10 cellular contexts compared by ENCODE assay signal in genomic region chr15:74245342-74245931, GRCh38. TPM values are rescaled to one million over a fixed set of nuclear protein-coding genes. Genes with fewer than 3 reads are reported as not detected.
DNase-seq lines count a peak whose midpoint lies in the region; ATAC-seq and TF ChIP-seq lines count a peak whose summit lies in the region.
"Had no signal": no experiment of that assay in that cellular context is flagged by ENCODE, and none has a peak within 500 bp of the region (broad histone marks: within the 10 kb centered on the region; RNA-seq: fewer than 3 reads in every experiment).

No MANE protein-coding gene starts in this region.

- BruUV-seq in MCF 10A (replicated peaks; lab: Mats Ljungman, UMichigan) = no TSS peak

- in situ Hi-C loops in T47D (cut with HindIII; ENCODE audit: low pct_unique_long_range_greater_than_20kb, low sequenced_read_pairs) = no loop called here

- 4 to 14% (median 7%) methylated on average over 15 to 36 of the region's 36 CpGs for WGBS in stomach, 5 donors

- no peak overlapping the region for H3K4me3 Mint-ChIP-seq in MCF 10A (ENCODE audit: unreplicated experiment)

- POLR2A ChIA-PET in MCF 10A (lab: Yijun Ruan, JAX) = interaction anchor here (0.5 kb wide), 1 partner anchor 1645 kb away, joined by 3 read pairs; no protein-coding TSS in a partner anchor

- DNase-seq in T47D (ENCODE audit: low read depth in 1 of 2, low spot score in 1 of 2) (peak; percentile 61 to 63), MCF 10A (ENCODE audit: unreplicated experiment) (no peak), NCI-H748 (lab: John Stamatoyannopoulos, UW; ENCODE audit: unreplicated experiment) (peak; percentile 89), head of caudate nucleus (peak; percentile 43 to 92 (median 78)), stomach (no peak)
- DNase-seq in effector CD8-positive, alpha-beta T cell (lab: John Stamatoyannopoulos, UW) = no peak

- ATAC-seq in GM18517 (IDR thresholded peaks at IDR 0.05; ENCODE audit: unreplicated experiment) = no peak
- ATAC-seq in GM21526 (IDR thresholded peaks at IDR 0.05; ENCODE audit: low FRiP score, unreplicated experiment) = no peak

- no peak overlapping the region for H3K27ac ChIP-seq in stomach
- H3K27ac ChIP-seq: C4-2B had no signal

- H3K36me3 ChIP-seq in stomach = no peaks in the 10 kb centered on the region

- no peaks in the 10 kb centered on the region for H3K36me3 Mint-ChIP-seq in MCF 10A (ENCODE audit: insufficient read depth, unreplicated experiment)

- intact Hi-C loops in MCF 10A (cut with micrococcal nuclease) = no loop called here
- intact Hi-C loops in head of caudate nucleus (cut with DNase I) = no loop called here
- intact Hi-C loops in stomach (cut with DNase I; ENCODE audit: low total_unique reads) = no loop called here

- no peak overlapping the region for H3K27ac Mint-ChIP-seq in MCF 10A (ENCODE audit: low read depth, unreplicated experiment)

- H3K27me3 ChIP-seq in stomach = peaks cover 0 to 30% (median 5%) of the 10 kb centered on the region in 3 donors

- TF ChIP-seq EP300 in stomach (IDR thresholded peaks at IDR 0.05) = no peak

- H3K9me3 ChIP-seq in stomach = no peaks in the 10 kb centered on the region

- H3K27me3 Mint-ChIP-seq in MCF 10A (ENCODE audit: insufficient read depth, unreplicated experiment) = peaks cover 10% of the 10 kb centered on the region

- TF ChIP-seq CTCF in MCF 10A (IDR thresholded peaks at IDR 0.05; ENCODE audit: unreplicated experiment) (no peak), stomach (IDR thresholded peaks at IDR 0.05) (no peak)

- peak overlapping the region; percentile 1 to 11 (median 2) for H3K4me3 ChIP-seq in stomach

- peaks cover 16% of the 10 kb centered on the region for H3K4me1 Mint-ChIP-seq in MCF 10A (ENCODE audit: insufficient read depth, unreplicated experiment)

- no peaks in the 10 kb centered on the region for H3K9me3 Mint-ChIP-seq in MCF 10A (ENCODE audit: unreplicated experiment)

- CTCF ChIA-PET in MCF 10A (lab: Yijun Ruan, JAX) = no interaction called here

- TF ChIP-seq POLR2A in stomach (IDR thresholded peaks at IDR 0.05) = no peak

- H3K4me1 ChIP-seq in stomach = peaks cover 28 to 41% (median 33%) of the 10 kb centered on the region in 4 donors

RNA-seq across cellular contexts. Expression of gene CCDC33, which starts 9.3 kb away (rescaled TPM):
- total RNA-seq in MCF 10A (2022) = not detected in 2 replicates
- total RNA-seq in stomach = 1 to 10 TPM in 1 of 5 donors, under 1 TPM in 2, not detected in 2; 0.58 to 9.4 (median 0.73) TPM
- polyA plus RNA-seq in stomach = not detected
- total RNA-seq: lung microvascular endothelial cell had no signal

RNA-seq across cellular contexts. Expression of gene STRA6, which starts 42.9 kb away (rescaled TPM):
- total RNA-seq in MCF 10A (2022) = not detected in 2 replicates
- 1 to 10 TPM in 1 of 5 donors, not detected in 4; 1.5 TPM for total RNA-seq in stomach
- polyA plus RNA-seq in stomach = under 1 TPM in 1 of 3 donors, not detected in 2; 0.95 TPM

Comparison
In these comparisons a context has a peak if more than half of its experiments do, and no peak if none do; other contexts are left out.
1. DNase-seq: peak in T47D (2 of 2), NCI-H748 (single experiment) and head of caudate nucleus (42 of 42); none in MCF 10A (single experiment), stomach (single experiment) and effector CD8-positive, alpha-beta T cell (single experiment).